In the genomic region with DNA sequence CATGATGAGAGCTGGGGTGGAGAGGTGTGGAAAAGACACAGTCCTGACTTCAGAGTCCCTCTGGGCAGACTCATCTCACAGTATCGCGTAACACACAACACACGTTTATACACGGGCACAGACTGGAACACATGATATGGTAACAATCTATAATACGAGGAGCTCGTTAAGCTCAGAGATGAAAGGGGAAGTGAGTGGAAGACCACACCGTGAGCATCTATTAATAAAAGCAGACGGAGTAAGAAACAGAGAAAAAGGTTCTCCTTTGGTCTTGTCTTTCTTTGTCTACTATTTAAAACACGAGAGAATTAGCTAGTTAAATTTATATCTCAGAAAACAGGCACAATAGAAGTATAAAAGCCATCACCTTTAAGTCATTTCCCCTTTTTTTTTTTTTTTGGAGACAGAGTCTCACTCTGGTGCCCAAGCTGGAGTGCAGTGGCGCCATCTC, we compare ENCODE assay signal across 1 cellular context.
A peak's percentile ranks its signal among the peaks of the same experiment; 100 is the strongest.
TF ChIP-seq lines count a peak whose summit lies in the region.

No MANE protein-coding gene starts in this region.

TF ChIP-seq in GM12878, 131 proteins besides CTCF, POLR2A, EP300 and RAD21 (continued from another document and continues in another):
- TF ChIP-seq, protein P1, sequence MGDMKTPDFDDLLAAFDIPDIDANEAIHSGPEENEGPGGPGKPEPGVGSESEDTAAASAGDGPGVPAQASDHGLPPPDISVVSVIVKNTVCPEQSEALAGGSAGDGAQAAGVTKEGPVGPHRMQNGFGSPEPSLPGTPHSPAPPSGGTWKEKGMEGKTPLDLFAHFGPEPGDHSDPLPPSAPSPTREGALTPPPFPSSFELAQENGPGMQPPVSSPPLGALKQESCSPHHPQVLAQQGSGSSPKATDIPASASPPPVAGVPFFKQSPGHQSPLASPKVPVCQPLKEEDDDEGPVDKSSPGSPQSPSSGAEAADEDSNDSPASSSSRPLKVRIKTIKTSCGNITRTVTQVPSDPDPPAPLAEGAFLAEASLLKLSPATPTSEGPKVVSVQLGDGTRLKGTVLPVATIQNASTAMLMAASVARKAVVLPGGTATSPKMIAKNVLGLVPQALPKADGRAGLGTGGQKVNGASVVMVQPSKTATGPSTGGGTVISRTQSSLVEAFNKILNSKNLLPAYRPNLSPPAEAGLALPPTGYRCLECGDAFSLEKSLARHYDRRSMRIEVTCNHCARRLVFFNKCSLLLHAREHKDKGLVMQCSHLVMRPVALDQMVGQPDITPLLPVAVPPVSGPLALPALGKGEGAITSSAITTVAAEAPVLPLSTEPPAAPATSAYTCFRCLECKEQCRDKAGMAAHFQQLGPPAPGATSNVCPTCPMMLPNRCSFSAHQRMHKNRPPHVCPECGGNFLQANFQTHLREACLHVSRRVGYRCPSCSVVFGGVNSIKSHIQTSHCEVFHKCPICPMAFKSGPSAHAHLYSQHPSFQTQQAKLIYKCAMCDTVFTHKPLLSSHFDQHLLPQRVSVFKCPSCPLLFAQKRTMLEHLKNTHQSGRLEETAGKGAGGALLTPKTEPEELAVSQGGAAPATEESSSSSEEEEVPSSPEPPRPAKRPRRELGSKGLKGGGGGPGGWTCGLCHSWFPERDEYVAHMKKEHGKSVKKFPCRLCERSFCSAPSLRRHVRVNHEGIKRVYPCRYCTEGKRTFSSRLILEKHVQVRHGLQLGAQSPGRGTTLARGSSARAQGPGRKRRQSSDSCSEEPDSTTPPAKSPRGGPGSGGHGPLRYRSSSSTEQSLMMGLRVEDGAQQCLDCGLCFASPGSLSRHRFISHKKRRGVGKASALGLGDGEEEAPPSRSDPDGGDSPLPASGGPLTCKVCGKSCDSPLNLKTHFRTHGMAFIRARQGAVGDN (IDR thresholded peaks at IDR 0.05): no peak
- no peak for TF ChIP-seq BACH1 (IDR thresholded peaks at IDR 0.05; ENCODE audit: borderline replicate concordance)
- no peak for TF ChIP-seq SRF (IDR thresholded peaks at IDR 0.05; ENCODE audit: low read depth in 2 of 2, low read length in 2 of 2)
- TF ChIP-seq MAX (IDR thresholded peaks at IDR 0.05; ENCODE audit: low read depth, low read length): no peak
- TF ChIP-seq ESRRA (IDR thresholded peaks at IDR 0.05; ENCODE audit: low read length): no peak
- 0 out of 2 replicates have a peak, but pooled peaks have one; percentile 38 for TF ChIP-seq BCL11A (IDR thresholded peaks at IDR 0.05; ENCODE audit: low read depth, low read length)
- peak; percentile 48; the same call in 1 of the 2 replicates for TF ChIP-seq RAD51 (IDR thresholded peaks at IDR 0.05)
- TF ChIP-seq SKIL (IDR thresholded peaks at IDR 0.05; ENCODE audit: low read depth, poor library complexity, severe bottlenecking): peak; percentile 48
- no peak for TF ChIP-seq BCLAF1 (IDR thresholded peaks at IDR 0.05)
- TF ChIP-seq ZNF207 (IDR thresholded peaks at IDR 0.05; ENCODE audit: borderline replicate concordance): no peak
- TF ChIP-seq HCFC1 (IDR thresholded peaks at IDR 0.05; ENCODE audit: low read length): no peak
- TF ChIP-seq NFIC (IDR thresholded peaks at IDR 0.05; ENCODE audit: low read depth, low read length): 0 out of 2 replicates have a peak, but pooled peaks have one; percentile 20
- TF ChIP-seq CBX3 (IDR thresholded peaks at IDR 0.05; ENCODE audit: borderline replicate concordance, low read depth): no peak
- TF ChIP-seq, protein P2, sequence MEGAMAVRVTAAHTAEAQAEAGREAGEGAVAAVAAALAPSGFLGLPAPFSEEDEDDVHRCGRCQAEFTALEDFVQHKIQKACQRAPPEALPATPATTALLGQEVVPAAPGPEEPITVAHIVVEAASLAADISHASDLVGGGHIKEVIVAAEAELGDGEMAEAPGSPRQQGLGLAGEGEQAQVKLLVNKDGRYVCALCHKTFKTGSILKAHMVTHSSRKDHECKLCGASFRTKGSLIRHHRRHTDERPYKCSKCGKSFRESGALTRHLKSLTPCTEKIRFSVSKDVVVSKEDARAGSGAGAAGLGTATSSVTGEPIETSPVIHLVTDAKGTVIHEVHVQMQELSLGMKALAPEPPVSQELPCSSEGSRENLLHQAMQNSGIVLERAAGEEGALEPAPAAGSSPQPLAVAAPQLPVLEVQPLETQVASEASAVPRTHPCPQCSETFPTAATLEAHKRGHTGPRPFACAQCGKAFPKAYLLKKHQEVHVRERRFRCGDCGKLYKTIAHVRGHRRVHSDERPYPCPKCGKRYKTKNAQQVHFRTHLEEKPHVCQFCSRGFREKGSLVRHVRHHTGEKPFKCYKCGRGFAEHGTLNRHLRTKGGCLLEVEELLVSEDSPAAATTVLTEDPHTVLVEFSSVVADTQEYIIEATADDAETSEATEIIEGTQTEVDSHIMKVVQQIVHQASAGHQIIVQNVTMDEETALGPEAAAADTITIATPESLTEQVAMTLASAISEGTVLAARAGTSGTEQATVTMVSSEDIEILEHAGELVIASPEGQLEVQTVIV (IDR thresholded peaks at IDR 0.05; ENCODE audit: borderline replicate concordance, partially characterized antibody): no peak
- no peak for TF ChIP-seq SP1 (IDR thresholded peaks at IDR 0.05; ENCODE audit: low read depth, low read length)
- 0 out of 2 replicates have a peak, but pooled peaks have one; percentile 49 for TF ChIP-seq MEF2A (IDR thresholded peaks at IDR 0.05; ENCODE audit: insufficient read depth, low read depth, low read length)
- no peak for TF ChIP-seq SMARCA5 (IDR thresholded peaks at IDR 0.05)
- TF ChIP-seq SIN3A (IDR thresholded peaks at IDR 0.05; ENCODE audit: low read depth, low read length): no peak
- TF ChIP-seq TAF1 (IDR thresholded peaks at IDR 0.05; ENCODE audit: borderline replicate concordance, low read depth, low read length): no peak
- TF ChIP-seq, protein P3, sequence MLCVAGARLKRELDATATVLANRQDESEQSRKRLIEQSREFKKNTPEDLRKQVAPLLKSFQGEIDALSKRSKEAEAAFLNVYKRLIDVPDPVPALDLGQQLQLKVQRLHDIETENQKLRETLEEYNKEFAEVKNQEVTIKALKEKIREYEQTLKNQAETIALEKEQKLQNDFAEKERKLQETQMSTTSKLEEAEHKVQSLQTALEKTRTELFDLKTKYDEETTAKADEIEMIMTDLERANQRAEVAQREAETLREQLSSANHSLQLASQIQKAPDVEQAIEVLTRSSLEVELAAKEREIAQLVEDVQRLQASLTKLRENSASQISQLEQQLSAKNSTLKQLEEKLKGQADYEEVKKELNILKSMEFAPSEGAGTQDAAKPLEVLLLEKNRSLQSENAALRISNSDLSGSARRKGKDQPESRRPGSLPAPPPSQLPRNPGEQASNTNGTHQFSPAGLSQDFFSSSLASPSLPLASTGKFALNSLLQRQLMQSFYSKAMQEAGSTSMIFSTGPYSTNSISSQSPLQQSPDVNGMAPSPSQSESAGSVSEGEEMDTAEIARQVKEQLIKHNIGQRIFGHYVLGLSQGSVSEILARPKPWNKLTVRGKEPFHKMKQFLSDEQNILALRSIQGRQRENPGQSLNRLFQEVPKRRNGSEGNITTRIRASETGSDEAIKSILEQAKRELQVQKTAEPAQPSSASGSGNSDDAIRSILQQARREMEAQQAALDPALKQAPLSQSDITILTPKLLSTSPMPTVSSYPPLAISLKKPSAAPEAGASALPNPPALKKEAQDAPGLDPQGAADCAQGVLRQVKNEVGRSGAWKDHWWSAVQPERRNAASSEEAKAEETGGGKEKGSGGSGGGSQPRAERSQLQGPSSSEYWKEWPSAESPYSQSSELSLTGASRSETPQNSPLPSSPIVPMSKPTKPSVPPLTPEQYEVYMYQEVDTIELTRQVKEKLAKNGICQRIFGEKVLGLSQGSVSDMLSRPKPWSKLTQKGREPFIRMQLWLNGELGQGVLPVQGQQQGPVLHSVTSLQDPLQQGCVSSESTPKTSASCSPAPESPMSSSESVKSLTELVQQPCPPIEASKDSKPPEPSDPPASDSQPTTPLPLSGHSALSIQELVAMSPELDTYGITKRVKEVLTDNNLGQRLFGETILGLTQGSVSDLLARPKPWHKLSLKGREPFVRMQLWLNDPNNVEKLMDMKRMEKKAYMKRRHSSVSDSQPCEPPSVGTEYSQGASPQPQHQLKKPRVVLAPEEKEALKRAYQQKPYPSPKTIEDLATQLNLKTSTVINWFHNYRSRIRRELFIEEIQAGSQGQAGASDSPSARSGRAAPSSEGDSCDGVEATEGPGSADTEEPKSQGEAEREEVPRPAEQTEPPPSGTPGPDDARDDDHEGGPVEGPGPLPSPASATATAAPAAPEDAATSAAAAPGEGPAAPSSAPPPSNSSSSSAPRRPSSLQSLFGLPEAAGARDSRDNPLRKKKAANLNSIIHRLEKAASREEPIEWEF (IDR thresholded peaks at IDR 0.05; ENCODE audit: insufficient replicate concordance, low read depth, low read length): no peak
- 0 out of 2 replicates have a peak, but pooled peaks have one; percentile 38 for TF ChIP-seq ATF7 (IDR thresholded peaks at IDR 0.05; ENCODE audit: low read depth)
- peak; percentile 64; the same call in 1 of the 2 replicates for TF ChIP-seq MTA2 (IDR thresholded peaks at IDR 0.05; ENCODE audit: low read depth)
- TF ChIP-seq, protein P4, sequence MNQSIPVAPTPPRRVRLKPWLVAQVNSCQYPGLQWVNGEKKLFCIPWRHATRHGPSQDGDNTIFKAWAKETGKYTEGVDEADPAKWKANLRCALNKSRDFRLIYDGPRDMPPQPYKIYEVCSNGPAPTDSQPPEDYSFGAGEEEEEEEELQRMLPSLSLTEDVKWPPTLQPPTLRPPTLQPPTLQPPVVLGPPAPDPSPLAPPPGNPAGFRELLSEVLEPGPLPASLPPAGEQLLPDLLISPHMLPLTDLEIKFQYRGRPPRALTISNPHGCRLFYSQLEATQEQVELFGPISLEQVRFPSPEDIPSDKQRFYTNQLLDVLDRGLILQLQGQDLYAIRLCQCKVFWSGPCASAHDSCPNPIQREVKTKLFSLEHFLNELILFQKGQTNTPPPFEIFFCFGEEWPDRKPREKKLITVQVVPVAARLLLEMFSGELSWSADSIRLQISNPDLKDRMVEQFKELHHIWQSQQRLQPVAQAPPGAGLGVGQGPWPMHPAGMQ (IDR thresholded peaks at IDR 0.05; ENCODE audit: borderline replicate concordance): no peak
- TF ChIP-seq, protein P5, sequence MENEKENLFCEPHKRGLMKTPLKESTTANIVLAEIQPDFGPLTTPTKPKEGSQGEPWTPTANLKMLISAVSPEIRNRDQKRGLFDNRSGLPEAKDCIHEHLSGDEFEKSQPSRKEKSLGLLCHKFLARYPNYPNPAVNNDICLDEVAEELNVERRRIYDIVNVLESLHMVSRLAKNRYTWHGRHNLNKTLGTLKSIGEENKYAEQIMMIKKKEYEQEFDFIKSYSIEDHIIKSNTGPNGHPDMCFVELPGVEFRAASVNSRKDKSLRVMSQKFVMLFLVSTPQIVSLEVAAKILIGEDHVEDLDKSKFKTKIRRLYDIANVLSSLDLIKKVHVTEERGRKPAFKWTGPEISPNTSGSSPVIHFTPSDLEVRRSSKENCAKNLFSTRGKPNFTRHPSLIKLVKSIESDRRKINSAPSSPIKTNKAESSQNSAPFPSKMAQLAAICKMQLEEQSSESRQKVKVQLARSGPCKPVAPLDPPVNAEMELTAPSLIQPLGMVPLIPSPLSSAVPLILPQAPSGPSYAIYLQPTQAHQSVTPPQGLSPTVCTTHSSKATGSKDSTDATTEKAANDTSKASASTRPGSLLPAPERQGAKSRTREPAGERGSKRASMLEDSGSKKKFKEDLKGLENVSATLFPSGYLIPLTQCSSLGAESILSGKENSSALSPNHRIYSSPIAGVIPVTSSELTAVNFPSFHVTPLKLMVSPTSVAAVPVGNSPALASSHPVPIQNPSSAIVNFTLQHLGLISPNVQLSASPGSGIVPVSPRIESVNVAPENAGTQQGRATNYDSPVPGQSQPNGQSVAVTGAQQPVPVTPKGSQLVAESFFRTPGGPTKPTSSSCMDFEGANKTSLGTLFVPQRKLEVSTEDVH (IDR thresholded peaks at IDR 0.05; ENCODE audit: low read depth, partially characterized antibody): no peak
